Comparison of ENCODE assay signal across 8 cellular contexts in the genomic region with DNA sequence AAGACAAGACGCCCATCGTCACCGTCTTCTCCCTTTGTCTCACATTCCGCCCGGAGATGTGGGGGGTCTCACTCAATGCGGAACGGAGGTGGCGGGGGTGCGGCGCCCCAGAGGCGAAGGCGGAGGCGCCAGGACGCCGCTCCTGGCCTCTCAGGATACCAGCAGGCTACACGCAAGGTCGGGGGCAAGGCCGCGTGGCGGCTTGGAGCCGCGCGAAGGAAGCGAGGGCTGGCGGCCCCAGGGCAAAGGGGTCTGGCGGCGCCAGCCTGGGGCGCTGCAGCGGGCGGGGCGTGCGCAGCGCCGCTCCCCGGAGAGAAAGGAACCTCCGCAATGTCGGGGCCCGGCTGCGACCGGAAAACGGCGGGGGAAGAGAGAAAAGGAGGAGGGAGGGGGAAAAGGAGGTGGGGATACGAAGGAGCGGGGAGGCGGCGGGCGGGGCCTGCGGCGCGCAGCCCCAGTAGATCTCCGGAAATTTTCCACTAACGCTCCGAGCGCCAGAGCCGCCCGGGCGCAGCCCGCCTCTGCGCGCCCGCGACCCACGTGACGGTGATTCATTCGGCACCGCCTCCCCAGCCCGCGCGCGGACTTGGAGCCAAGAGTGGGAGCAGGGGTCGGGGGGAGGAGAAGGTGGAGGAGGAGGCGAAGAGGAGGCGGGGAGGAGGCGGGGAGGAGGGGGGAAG. TPM values are rescaled to one million over a fixed set of nuclear protein-coding genes. Genes with fewer than 3 reads are reported as not detected.
A peak's percentile ranks its signal among the peaks of the same experiment; 100 is the strongest.
DNase-seq lines count a peak whose midpoint lies in the region; ATAC-seq and TF ChIP-seq lines count a peak whose summit lies in the region.

No MANE protein-coding gene starts in this region.

- H3K27ac ChIP-seq in AG04450 (ENCODE audit: low read depth, low read length) (peak overlapping the region; percentile 100), VCaP (peak overlapping the region; percentile 99), breast epithelium (peak overlapping the region; percentile 98 to 100), smooth muscle cell (ENCODE audit: low read depth) (peak overlapping the region; percentile 98)

- H3K27me3 ChIP-seq in AG04450 (ENCODE audit: control insufficient read depth, insufficient read depth, low read length) (no peaks in the 10 kb centered on the region), breast epithelium (no peaks in the 10 kb centered on the region), smooth muscle cell (ENCODE audit: low read depth) (no peaks in the 10 kb centered on the region)

- H3K4me1 ChIP-seq in breast epithelium (peaks cover 0 to 24% of the 10 kb centered on the region in 2 donors), smooth muscle cell (ENCODE audit: low read depth) (peaks cover 44% of the 10 kb centered on the region)

- ATAC-seq in GM18868 (IDR thresholded peaks at IDR 0.05; ENCODE audit: unreplicated experiment): peak; percentile 66
- peak; percentile 65 for ATAC-seq in HG03108 (IDR thresholded peaks at IDR 0.05; ENCODE audit: unreplicated experiment)

- TF ChIP-seq POLR2A in breast epithelium (IDR thresholded peaks at IDR 0.05): peak; percentile 72

- H3K36me3 ChIP-seq in breast epithelium (no peaks in the 10 kb centered on the region), smooth muscle cell (ENCODE audit: low read depth) (no peaks in the 10 kb centered on the region)

- intact Hi-C loops in breast epithelium (cut with DNase I; ENCODE audit: low total_unique reads): no loop called here

- H3K9me3 ChIP-seq in AG04450 (ENCODE audit: control insufficient read depth, insufficient read depth, low read length): no peaks in the 10 kb centered on the region
- H3K9me3 ChIP-seq in breast epithelium: no peaks in the 10 kb centered on the region
- no peaks in the 10 kb centered on the region for H3K9me3 ChIP-seq in smooth muscle cell (replicated peaks; ENCODE audit: low read depth)

- CTCF ChIA-PET in AG04450 (lab: Charles Lee): no interaction called here

- DNase-seq in AG04450 (ENCODE audit: low read depth, low spot score) (peak; percentile 94), NCI-H2171 (lab: John Stamatoyannopoulos, UW) (peak; percentile 96), breast epithelium (ENCODE audit: low spot score in 2 of 2) (peak; percentile 95 to 98), iPS-NIHi7 (ENCODE audit: extremely low spot score) (peak; percentile 77), smooth muscle cell (lab: John Stamatoyannopoulos, UW; ENCODE audit: unreplicated experiment) (peak; percentile 93)

- POLR2A ChIA-PET in AG04450 (lab: Yijun Ruan, JAX): interaction anchor here (0.6 to 2.6 kb wide), 13 partner anchors 12 to 304 kb away, joined by 3 to 31 read pairs (median 5); no protein-coding TSS in a partner anchor

- H3K4me2 ChIP-seq in smooth muscle cell: peak overlapping the region; percentile 83

- H4K20me1 ChIP-seq in smooth muscle cell (ENCODE audit: low read depth): no peaks in the 10 kb centered on the region

- H3F3A ChIP-seq in smooth muscle cell (ENCODE audit: low read depth): peaks cover 28% of the 10 kb centered on the region

- peak overlapping the region; percentile 69 for H2AFZ ChIP-seq in smooth muscle cell (ENCODE audit: low read depth)

- peak overlapping the region; percentile 98 for H3K9ac ChIP-seq in smooth muscle cell (ENCODE audit: low read depth)

- H3K4me3 ChIP-seq in AG04450 (ENCODE audit: low read depth, low read length) (peak overlapping the region; percentile 75), breast epithelium (peak overlapping the region; percentile 76 to 78 (median 77)), smooth muscle cell (peak overlapping the region; percentile 71)

- TF ChIP-seq CTCF in AG04450 (IDR thresholded peaks at IDR 0.05; ENCODE audit: low read depth, low read length) (peak; percentile 18), VCaP (conservative IDR thresholded peaks at IDR 0.05) (peak; percentile 24), breast epithelium (IDR thresholded peaks at IDR 0.05) (peak in 1 of 3 donors; percentile 24), smooth muscle cell (IDR thresholded peaks at IDR 0.05; ENCODE audit: borderline replicate concordance, insufficient read depth, poor library complexity, severe bottlenecking) (no peak)

- H3K79me2 ChIP-seq in smooth muscle cell (ENCODE audit: low read depth): peaks cover 4% of the 10 kb centered on the region

- WGBS in smooth muscle cell (ENCODE audit: low lambda C conversion rate): under 1% methylated on average over 44 of the region's 74 CpGs

RNA-seq across cellular contexts. Expression of gene SLC38A2, which starts 10.5 kb away (rescaled TPM):
- polyA plus RNA-seq in AG04450 (2011; rRNA removed): 520 and 749 TPM in 2 replicates
- 432 and 681 TPM in 2 replicates for polyA minus RNA-seq in AG04450 (2011; rRNA and poly(A)+ RNA removed)
- 100 to 1,000 TPM; 250 to 424 (median 399) TPM for total RNA-seq in breast epithelium
- total RNA-seq in smooth muscle cell: 1,081 and 1,127 TPM in 2 replicates
- polyA plus RNA-seq in smooth muscle cell: 201 and 262 TPM in 2 replicates

Comparison
In these comparisons a context has a peak if more than half of its experiments do, and no peak if none do; other contexts are left out.
1. Peak in every context shown above with its lines: DNase-seq, ATAC-seq, H3K4me3 ChIP-seq and H3K27ac ChIP-seq.